ENCODE assay signal across 27 cellular contexts in the genomic region with DNA sequence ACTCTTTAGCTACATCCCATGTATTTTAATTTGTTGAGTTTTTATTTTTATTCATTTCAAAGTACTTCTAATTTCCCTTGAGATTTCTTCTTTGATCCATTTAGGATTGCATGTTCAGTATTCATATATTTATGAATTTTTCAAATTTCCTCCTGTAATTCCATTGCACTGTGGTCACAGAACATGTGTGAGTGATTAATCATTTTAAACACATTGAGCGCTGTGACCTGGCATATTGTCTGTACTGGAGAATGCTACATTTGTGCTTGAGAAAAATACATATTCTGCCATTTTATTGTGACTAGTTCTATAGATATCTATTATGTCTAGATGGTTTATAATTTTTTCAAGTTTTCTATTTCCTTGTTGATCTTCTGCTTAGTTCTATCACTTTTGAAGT.
A peak's percentile ranks its signal among the peaks of the same experiment; 100 is the strongest.
DNase-seq lines count a peak whose midpoint lies in the region; ATAC-seq, FAIRE-seq and TF ChIP-seq lines count a peak whose summit lies in the region.
"Had no signal": no experiment of that assay in that cellular context is flagged by ENCODE, and none has a peak within 500 bp of the region (broad histone marks: within the 10 kb centered on the region; RNA-seq: fewer than 3 reads in every experiment).

No MANE protein-coding gene starts in this region.

- TF ChIP-seq CTCF in astrocyte (IDR thresholded peaks at IDR 0.05; ENCODE audit: insufficient read depth, low read depth, low read length) (no peak), foreskin fibroblast (IDR thresholded peaks at IDR 0.05; ENCODE audit: low read depth, low read length) (no peak), retinal pigment epithelial cell (conservative IDR thresholded peaks at IDR 0.05; ENCODE audit: low read depth, low read length) (no peak), endothelial cell (IDR thresholded peaks at IDR 0.05; ENCODE audit: unreplicated experiment) (no peak)

- no peak for ATAC-seq in stimulated activated naive B cell treated with anti-CD40 and anti-IgM and Interleukin-4, amounts not matched to agents 10 μg/mL and 1 μg/mL and 100 μg/mL, for 72 hours (replicated peaks)
- ATAC-seq: GM23338, HepG2 had no signal

- H3K36me3 Mint-ChIP-seq in astrocyte (ENCODE audit: low read depth, unreplicated experiment) (no peaks in the 10 kb centered on the region), endothelial cell (ENCODE audit: low read depth, unreplicated experiment) (no peaks in the 10 kb centered on the region)
- no peaks in the 10 kb centered on the region for H3K36me3 Mint-ChIP-seq in stimulated activated naive B cell treated with anti-CD40 and anti-IgM and Interleukin-4, amounts not matched to agents 10 μg/mL and 1 μg/mL and 100 μg/mL, for 72 hours
- no peaks in the 10 kb centered on the region for H3K36me3 Mint-ChIP-seq in T-helper 2 cell treated with Interferon-gamma antibody and Interleukin-4, amounts not matched to agents 5 μg/mL and 100 μg/mL, for 36 hours (ENCODE audit: low read depth)

- DNase-seq in HCEC 1CT (peak; percentile 56), astrocyte (ENCODE audit: low read depth) (peak; percentile 34), foreskin fibroblast (peak; percentile 1 to 30), retinal pigment epithelial cell (ENCODE audit: low read depth) (peak; percentile 35), NCI-H1092 (lab: John Stamatoyannopoulos, UW) (no peak), endothelial cell (ENCODE audit: low spot score) (no peak)
- DNase-seq in stimulated activated naive B cell treated with anti-CD40 and anti-IgM and Interleukin-4, amounts not matched to agents 10 μg/mL and 1 μg/mL and 100 μg/mL, for 72 hours: no peak
- DNase-seq in T-helper 2 cell treated with Interferon-gamma antibody and Interleukin-4, amounts not matched to agents 5 μg/mL and 100 μg/mL, for 36 hours (ENCODE audit: low spot score): no peak
- DNase-seq: AML-193; CD4-positive, alpha-beta T cell; Karpas-422; MV-4-11; NCI-H2029; NCI-H345; NCI-H510A treated with DMSO at 0.1 percent for 48 hours; NCI-H774; SIG-M5; SW 1271 had no signal

- H3K79me2 ChIP-seq in astrocyte (ENCODE audit: insufficient read depth, low read length): no peaks in the 10 kb centered on the region

- H3K9me3 Mint-ChIP-seq in astrocyte (ENCODE audit: unreplicated experiment): no peaks in the 10 kb centered on the region
- H3K9me3 Mint-ChIP-seq in stimulated activated naive B cell treated with anti-CD40 and anti-IgM and Interleukin-4, amounts not matched to agents 10 μg/mL and 1 μg/mL and 100 μg/mL, for 72 hours: no peaks in the 10 kb centered on the region
- H3K9me3 Mint-ChIP-seq in T-helper 2 cell treated with Interferon-gamma antibody and Interleukin-4, amounts not matched to agents 5 μg/mL and 100 μg/mL, for 36 hours: no peaks in the 10 kb centered on the region
- no peaks in the 10 kb centered on the region for H3K9me3 Mint-ChIP-seq in endothelial cell (ENCODE audit: unreplicated experiment)
- H3K9me3 Mint-ChIP-seq: CD4-positive, alpha-beta T cell; GM23338 had no signal

- no peaks in the 10 kb centered on the region for H3K27me3 ChIP-seq in astrocyte (ENCODE audit: insufficient read depth, low read length)
- H3K27me3 ChIP-seq: BLaER1 treated with 17β-estradiol and CSF1 and Interleukin-3, amounts not matched to agents 10 nM and 100 nM had no signal

- no peak overlapping the region for H3K27ac ChIP-seq in astrocyte (ENCODE audit: low read depth, low read length)
- H3K27ac ChIP-seq: BLaER1 treated with 17β-estradiol and CSF1 and Interleukin-3, amounts not matched to agents 10 nM and 100 nM; HL-60; SK-N-MC had no signal

- peak overlapping the region; percentile 67 for H3K27ac Mint-ChIP-seq in astrocyte (ENCODE audit: unreplicated experiment)
- H3K27ac Mint-ChIP-seq in stimulated activated naive B cell treated with anti-CD40 and anti-IgM and Interleukin-4, amounts not matched to agents 10 μg/mL and 1 μg/mL and 100 μg/mL, for 72 hours: no peak overlapping the region
- H3K27ac Mint-ChIP-seq in T-helper 2 cell treated with Interferon-gamma antibody and Interleukin-4, amounts not matched to agents 5 μg/mL and 100 μg/mL, for 36 hours: no peak overlapping the region
- H3K27ac Mint-ChIP-seq in endothelial cell (ENCODE audit: unreplicated experiment): no peak overlapping the region
- H3K27ac Mint-ChIP-seq: CD4-positive, alpha-beta T cell; GM23338 had no signal

- no peaks in the 10 kb centered on the region for H3K9me3 ChIP-seq in astrocyte (ENCODE audit: insufficient read depth, low read depth, low read length)
- H3K9me3 ChIP-seq: BLaER1 treated with 17β-estradiol and CSF1 and Interleukin-3, amounts not matched to agents 10 nM and 100 nM; HAP-1 had no signal

- H3K36me3 ChIP-seq in astrocyte (ENCODE audit: insufficient read depth, low read length): no peaks in the 10 kb centered on the region
- H3K36me3 ChIP-seq: BLaER1 treated with 17β-estradiol and CSF1 and Interleukin-3, amounts not matched to agents 10 nM and 100 nM; HAP-1 had no signal

- FAIRE-seq in astrocyte (lab: Jason Lieb, UNC): no peak
- FAIRE-seq: A204.1, D721Med, HepG2, RCC 7860 had no signal

- H3K4me1 ChIP-seq in astrocyte (ENCODE audit: insufficient read depth, low read length): peaks cover 6% of the 10 kb centered on the region
- H3K4me1 ChIP-seq: HAP-1 had no signal

- no peak overlapping the region for H3K4me3 Mint-ChIP-seq in astrocyte (ENCODE audit: unreplicated experiment)
- no peak overlapping the region for H3K4me3 Mint-ChIP-seq in stimulated activated naive B cell treated with anti-CD40 and anti-IgM and Interleukin-4, amounts not matched to agents 10 μg/mL and 1 μg/mL and 100 μg/mL, for 72 hours
- no peak overlapping the region for H3K4me3 Mint-ChIP-seq in T-helper 2 cell treated with Interferon-gamma antibody and Interleukin-4, amounts not matched to agents 5 μg/mL and 100 μg/mL, for 36 hours
- H3K4me3 Mint-ChIP-seq in endothelial cell (ENCODE audit: unreplicated experiment): no peak overlapping the region
- H3K4me3 Mint-ChIP-seq: CD4-positive, alpha-beta T cell; GM23338 had no signal

- no peaks in the 10 kb centered on the region for H4K20me1 ChIP-seq in astrocyte (ENCODE audit: insufficient read depth, low read length)
- H4K20me1 ChIP-seq: BLaER1 treated with 17β-estradiol and CSF1 and Interleukin-3, amounts not matched to agents 10 nM and 100 nM had no signal

- H2AFZ ChIP-seq in astrocyte (ENCODE audit: low read depth, low read length): no peak overlapping the region
- H2AFZ ChIP-seq: GM23338 had no signal

- H3K27me3 Mint-ChIP-seq in astrocyte (ENCODE audit: low read depth, unreplicated experiment) (no peaks in the 10 kb centered on the region), endothelial cell (ENCODE audit: unreplicated experiment) (no peaks in the 10 kb centered on the region)
- H3K27me3 Mint-ChIP-seq in stimulated activated naive B cell treated with anti-CD40 and anti-IgM and Interleukin-4, amounts not matched to agents 10 μg/mL and 1 μg/mL and 100 μg/mL, for 72 hours: no peaks in the 10 kb centered on the region
- no peaks in the 10 kb centered on the region for H3K27me3 Mint-ChIP-seq in T-helper 2 cell treated with Interferon-gamma antibody and Interleukin-4, amounts not matched to agents 5 μg/mL and 100 μg/mL, for 36 hours (ENCODE audit: low read depth)
- H3K27me3 Mint-ChIP-seq: CD4-positive, alpha-beta T cell had no signal

- no peak overlapping the region for H3K4me2 ChIP-seq in astrocyte (ENCODE audit: low read length)
- H3K4me2 ChIP-seq: BLaER1 treated with 17β-estradiol and CSF1 and Interleukin-3, amounts not matched to agents 10 nM and 100 nM; GM23338 had no signal

- H3K4me1 Mint-ChIP-seq in astrocyte (ENCODE audit: low read depth, unreplicated experiment) (peaks cover 23% of the 10 kb centered on the region), endothelial cell (ENCODE audit: unreplicated experiment) (no peaks in the 10 kb centered on the region)
- no peaks in the 10 kb centered on the region for H3K4me1 Mint-ChIP-seq in stimulated activated naive B cell treated with anti-CD40 and anti-IgM and Interleukin-4, amounts not matched to agents 10 μg/mL and 1 μg/mL and 100 μg/mL, for 72 hours
- H3K4me1 Mint-ChIP-seq in T-helper 2 cell treated with Interferon-gamma antibody and Interleukin-4, amounts not matched to agents 5 μg/mL and 100 μg/mL, for 36 hours (ENCODE audit: low read depth): no peaks in the 10 kb centered on the region
- H3K4me1 Mint-ChIP-seq: GM23338 had no signal

- H3K4me3 ChIP-seq in astrocyte (ENCODE audit: insufficient read depth, low read depth, low read length): no peak overlapping the region
- H3K4me3 ChIP-seq in foreskin fibroblast (ENCODE audit: low read depth in 1 of 2, low read length in 2 of 2): no peak overlapping the region
- no peak overlapping the region for H3K4me3 ChIP-seq in retinal pigment epithelial cell (ENCODE audit: low read length)
- H3K4me3 ChIP-seq: BLaER1 treated with 17β-estradiol and CSF1 and Interleukin-3, amounts not matched to agents 10 nM and 100 nM; GM23338; HAP-1; SK-N-MC had no signal

- no peak overlapping the region for H3K9ac ChIP-seq in astrocyte (ENCODE audit: low read length)
- H3K9ac ChIP-seq: BLaER1 treated with 17β-estradiol and CSF1 and Interleukin-3, amounts not matched to agents 10 nM and 100 nM had no signal

Comparison
In these comparisons a context has a peak if more than half of its experiments do, and no peak if none do; other contexts are left out.
1. DNase-seq: peak in HCEC 1CT (single experiment), astrocyte (single experiment), foreskin fibroblast (2 of 2) and retinal pigment epithelial cell (single experiment); none in stimulated activated naive B cell treated with anti-CD40 and anti-IgM and Interleukin-4, amounts not matched to agents 10 μg/mL and 1 μg/mL and 100 μg/mL, for 72 hours (single experiment), NCI-H1092 (single experiment), T-helper 2 cell treated with Interferon-gamma antibody and Interleukin-4, amounts not matched to agents 5 μg/mL and 100 μg/mL, for 36 hours (single experiment) and endothelial cell (single experiment).